ENCODE assay signal across 23 cellular contexts in the genomic region with DNA sequence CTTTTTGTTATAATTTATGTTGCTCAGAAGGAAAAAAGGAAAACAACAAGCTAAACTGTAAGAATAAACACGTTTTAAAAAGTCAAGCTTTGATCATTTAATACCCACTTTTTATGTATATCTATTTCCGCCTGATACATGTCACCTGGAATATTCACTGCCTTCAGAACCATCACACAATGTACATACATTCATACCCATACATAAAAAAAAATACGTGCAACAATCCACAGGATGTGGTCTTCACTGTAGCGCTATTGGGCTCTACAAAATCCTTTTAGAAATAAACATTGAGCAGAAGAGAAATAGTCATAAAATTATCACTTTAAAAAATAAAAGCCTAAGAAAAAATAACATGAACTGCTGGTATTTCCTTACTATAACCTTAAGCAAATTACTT.
DNase-seq lines count a peak whose midpoint lies in the region; ATAC-seq, FAIRE-seq and TF ChIP-seq lines count a peak whose summit lies in the region.
"Had no signal": no experiment of that assay in that cellular context is flagged by ENCODE, and none has a peak within 500 bp of the region (broad histone marks: within the 10 kb centered on the region; RNA-seq: fewer than 3 reads in every experiment).

No MANE protein-coding gene starts in this region.

- H3K79me2 ChIP-seq in DOHH2 (ENCODE audit: control insufficient read depth, low read length) (no peaks in the 10 kb centered on the region), Karpas-422 (ENCODE audit: low read length) (peaks cover 89% of the 10 kb centered on the region), GM12878 (ENCODE audit: control insufficient read depth, insufficient read depth, low read length) (no peaks in the 10 kb centered on the region)

- no peak for FAIRE-seq in GM12878 (lab: Jason Lieb, UNC)
- FAIRE-seq: A549, D721Med, G401.6, GM12892, GM18507, GM19239 had no signal

- H3K9ac ChIP-seq in Karpas-422 (ENCODE audit: low read length) (0 out of 2 replicates have a peak overlapping the region, but pooled peaks have one; percentile 22), GM12878 (ENCODE audit: control insufficient read depth, insufficient read depth, low read length) (no peak overlapping the region)
- H3K9ac ChIP-seq: BLaER1 treated with 17β-estradiol and CSF1 and Interleukin-3, amounts not matched to agents 10 nM and 100 nM had no signal

- H3K9me2 ChIP-seq in DOHH2 (replicated peaks; ENCODE audit: control insufficient read depth, low read length) (no peaks in the 10 kb centered on the region), Karpas-422 (replicated peaks; ENCODE audit: insufficient read depth, low read length) (no peaks in the 10 kb centered on the region)

- WGBS in GM12878 (ENCODE audit: insufficient coverage, insufficient replicate concordance, low lambda C conversion rate, missing lambda C conversion rate): 41% methylated on average over 4 of the region's 4 CpGs

- H3K4me3 ChIP-seq in DOHH2 (ENCODE audit: low read length): no peak overlapping the region
- no peak overlapping the region for H3K4me3 ChIP-seq in Karpas-422 (ENCODE audit: low read length)
- no peak overlapping the region for H3K4me3 ChIP-seq in GM12878
- H3K4me3 ChIP-seq in Peyer's patch: no peak overlapping the region
- H3K4me3 ChIP-seq: A549; BLaER1 treated with 17β-estradiol and CSF1 and Interleukin-3, amounts not matched to agents 10 nM and 100 nM had no signal

- H3K27me3 ChIP-seq in DOHH2 (ENCODE audit: control insufficient read depth, low read length): no peaks in the 10 kb centered on the region
- no peaks in the 10 kb centered on the region for H3K27me3 ChIP-seq in Karpas-422 (ENCODE audit: low read length)
- no peaks in the 10 kb centered on the region for H3K27me3 ChIP-seq in GM12878 (replicated peaks in 1 of 2; ENCODE audit: control insufficient read depth in 2 of 2, insufficient read depth in 2 of 2, low read length in 1 of 2)
- no peaks in the 10 kb centered on the region for H3K27me3 ChIP-seq in Peyer's patch
- H3K27me3 ChIP-seq: BLaER1 treated with 17β-estradiol and CSF1 and Interleukin-3, amounts not matched to agents 10 nM and 100 nM had no signal

- H2AFZ ChIP-seq in Karpas-422 (ENCODE audit: low read length): no peak overlapping the region
- no peak overlapping the region for H2AFZ ChIP-seq in GM12878 (ENCODE audit: control insufficient read depth, low read depth, low read length)

- CTCF ChIA-PET in GM12878 (lab: Yijun Ruan, JAX): interaction anchor here (0.6 to 1.5 kb wide), 3 partner anchors 26 to 165 kb away, joined by 3 read pairs; no protein-coding TSS in a partner anchor

- H3K9me3 ChIP-seq in DOHH2 (ENCODE audit: control insufficient read depth, insufficient read depth, low read length) (no peaks in the 10 kb centered on the region), Karpas-422 (ENCODE audit: low read length) (peaks cover 3% of the 10 kb centered on the region; the same call in 1 of the 2 replicates), GM12878 (replicated peaks; ENCODE audit: control insufficient read depth, insufficient read depth, low read length) (no peaks in the 10 kb centered on the region; the same call in 2 of the 3 replicates), Peyer's patch (no peaks in the 10 kb centered on the region)
- H3K9me3 ChIP-seq: A549; BLaER1 treated with 17β-estradiol and CSF1 and Interleukin-3, amounts not matched to agents 10 nM and 100 nM; Caco-2 had no signal

- RAD21 ChIA-PET in GM12878 (lab: Charles Lee; ENCODE audit: unreplicated experiment): interaction anchor here (1.1 to 1.8 kb wide), 5 partner anchors 9 to 44 kb away, joined by 3 to 5 read pairs (median 3); no protein-coding TSS in a partner anchor

- in situ Hi-C loops in GM12878 (cut with MboI): no loop called here
- in situ Hi-C loops in GM13976 (cut with MboI; ENCODE audit: low sequenced_read_pairs, unreplicated experiment): no loop called here

- ATAC-seq in GM18868 (IDR thresholded peaks at IDR 0.05; ENCODE audit: unreplicated experiment): peak; percentile 65
- ATAC-seq in GM12878: peak; percentile 62
- ATAC-seq: A549; CD8-positive, alpha-beta T cell had no signal

- intact Hi-C loops in GM12878 (cut with micrococcal nuclease; ENCODE audit: unreplicated experiment): loop anchor here (5.0 kb wide), 1 partner anchor 40 kb away; no protein-coding TSS in a partner anchor

- TF ChIP-seq POLR2A in GM12878 (IDR thresholded peaks at IDR 0.05; ENCODE audit: low read depth, low read length): no peak
- no peak for TF ChIP-seq POLR2A in Peyer's patch (IDR thresholded peaks at IDR 0.05)

- no peaks in the 10 kb centered on the region for H4K20me1 ChIP-seq in DOHH2 (ENCODE audit: control insufficient read depth, insufficient read depth, low read depth, low read length)
- H4K20me1 ChIP-seq in Karpas-422 (ENCODE audit: insufficient read depth, low read depth, low read length): no peaks in the 10 kb centered on the region
- no peaks in the 10 kb centered on the region for H4K20me1 ChIP-seq in GM12878 (ENCODE audit: control insufficient read depth, insufficient read depth)
- H4K20me1 ChIP-seq: BLaER1 treated with 17β-estradiol and CSF1 and Interleukin-3, amounts not matched to agents 10 nM and 100 nM had no signal

- peak overlapping the region; percentile 44 for H3K4me2 ChIP-seq in DOHH2 (ENCODE audit: low read length)
- H3K4me2 ChIP-seq in Karpas-422 (ENCODE audit: low read depth, low read length, poor library complexity, severe bottlenecking): peak overlapping the region; percentile 55
- H3K4me2 ChIP-seq in GM12878 (ENCODE audit: control insufficient read depth, insufficient read depth): no peak overlapping the region
- H3K4me2 ChIP-seq: A549; BLaER1 treated with 17β-estradiol and CSF1 and Interleukin-3, amounts not matched to agents 10 nM and 100 nM had no signal

- TF ChIP-seq CTCF in DOHH2 (IDR thresholded peaks at IDR 0.05; ENCODE audit: low read depth, low read length, poor library complexity, severe bottlenecking) (no peak), GM12878 (IDR thresholded peaks at IDR 0.05 in 2 of 3, conservative IDR thresholded peaks at IDR 0.05 in 1 of 3; ENCODE audit: control insufficient read depth in 2 of 3, extremely low read depth in 1 of 3, insufficient read depth in 1 of 3, low read depth in 3 of 3, low read length in 3 of 3) (no peak), Peyer's patch (IDR thresholded peaks at IDR 0.05) (no peak), GM13976 (IDR thresholded peaks at IDR 0.05; ENCODE audit: borderline replicate concordance, control extremely low read depth, extremely low read depth, insufficient read depth, missing control alignments) (no peak)

- SMC1A ChIA-PET in GM12878 (lab: Charles Lee; ENCODE audit: uncharacterized antibody, unreplicated experiment): interaction anchor here (0.8 to 1.4 kb wide), 3 partner anchors 14 to 65 kb away, joined by 3 to 4 read pairs (median 4); no protein-coding TSS in a partner anchor

- POLR2A ChIA-PET in GM12878 (lab: Charles Lee): no interaction called here

- H3K27ac ChIP-seq in DOHH2 (ENCODE audit: low read depth, low read length) (peak overlapping the region; percentile 3; the same call in 1 of the 2 replicates), Karpas-422 (ENCODE audit: low read length) (peak overlapping the region; percentile 83), GM12878 (ENCODE audit: control insufficient read depth, insufficient read depth) (no peak overlapping the region), Peyer's patch (no peak overlapping the region)
- H3K27ac ChIP-seq: 22Rv1; A549; BLaER1 treated with 17β-estradiol and CSF1 and Interleukin-3, amounts not matched to agents 10 nM and 100 nM; C4-2B had no signal

- no peak for TF ChIP-seq EP300 in GM12878 (IDR thresholded peaks at IDR 0.05; ENCODE audit: borderline replicate concordance in 1 of 2, control insufficient read depth in 1 of 2, low read depth in 2 of 2, low read length in 2 of 2)

- no peak for TF ChIP-seq RAD21 in GM12878 (IDR thresholded peaks at IDR 0.05; ENCODE audit: insufficient read depth, low read depth, low read length)

- 0 out of 2 replicates have a peak, but pooled peaks cover 5% of the 10 kb centered on the region for H3F3A ChIP-seq in DOHH2 (ENCODE audit: control insufficient read depth, insufficient read depth)

- H3K4me1 ChIP-seq in DOHH2 (ENCODE audit: control insufficient read depth, low read length) (peaks cover 59% of the 10 kb centered on the region), Karpas-422 (ENCODE audit: low read length) (peaks cover 66% of the 10 kb centered on the region), GM12878 (ENCODE audit: control insufficient read depth, insufficient read depth, low read length) (no peaks in the 10 kb centered on the region), Peyer's patch (no peaks in the 10 kb centered on the region)
- H3K4me1 ChIP-seq: A549, Caco-2 had no signal

- BruUV-seq in GM12878 (replicated peaks; lab: Mats Ljungman, UMichigan): no TSS peak

- no peak for DNase-seq in Karpas-422
- no peak for DNase-seq in GM12878 (ENCODE audit: low read depth, low spot score)
- DNase-seq in Peyer's patch: no peak
- no peak for DNase-seq in GM13976 (ENCODE audit: low spot score)
- DNase-seq in GM03348 (ENCODE audit: low spot score): no peak
- DNase-seq: AML-193; Caco-2; Calu3; CD4-positive, alpha-beta T cell; CD8-positive, alpha-beta T cell; DND-41; GF-D8 had no signal

- H3K36me3 ChIP-seq in DOHH2 (ENCODE audit: control insufficient read depth, low read length): peaks cover 10% of the 10 kb centered on the region; the same call in 1 of the 2 replicates
- H3K36me3 ChIP-seq in Karpas-422 (ENCODE audit: insufficient read depth, low read length): peaks cover 29% of the 10 kb centered on the region
- no peaks in the 10 kb centered on the region for H3K36me3 ChIP-seq in GM12878 (ENCODE audit: control insufficient read depth in 2 of 2, insufficient read depth in 2 of 2, low read length in 1 of 2)
- H3K36me3 ChIP-seq in Peyer's patch: no peaks in the 10 kb centered on the region
- H3K36me3 ChIP-seq: BLaER1 treated with 17β-estradiol and CSF1 and Interleukin-3, amounts not matched to agents 10 nM and 100 nM had no signal

TF ChIP-seq in GM12878, 131 proteins besides CTCF, POLR2A, EP300 and RAD21 (continues in another document):
- TF ChIP-seq SIN3A (IDR thresholded peaks at IDR 0.05; ENCODE audit: low read depth, low read length): no peak
- no peak for TF ChIP-seq USF2 (IDR thresholded peaks at IDR 0.05; ENCODE audit: borderline replicate concordance, low read depth, low read length)
- TF ChIP-seq RUNX3 (IDR thresholded peaks at IDR 0.05; ENCODE audit: low read length): peak; percentile 47
- TF ChIP-seq CHD1 (IDR thresholded peaks at IDR 0.05; ENCODE audit: low read depth, low read length): no peak
- TF ChIP-seq LARP7 (IDR thresholded peaks at IDR 0.05): no peak
- no peak for TF ChIP-seq TCF3 (IDR thresholded peaks at IDR 0.05; ENCODE audit: borderline replicate concordance, insufficient read depth, low read depth, low read length)
- TF ChIP-seq BMI1 (IDR thresholded peaks at IDR 0.05; ENCODE audit: borderline replicate concordance): no peak

Comparison
In these comparisons a context has a peak if more than half of its experiments do, and no peak if none do; other contexts are left out.
1. H3K27ac ChIP-seq: peak in DOHH2 (single experiment) and Karpas-422 (single experiment); none in GM12878 (single experiment) and Peyer's patch (0 of 4).